10 cellular contexts compared by ENCODE assay signal in the genomic region with DNA sequence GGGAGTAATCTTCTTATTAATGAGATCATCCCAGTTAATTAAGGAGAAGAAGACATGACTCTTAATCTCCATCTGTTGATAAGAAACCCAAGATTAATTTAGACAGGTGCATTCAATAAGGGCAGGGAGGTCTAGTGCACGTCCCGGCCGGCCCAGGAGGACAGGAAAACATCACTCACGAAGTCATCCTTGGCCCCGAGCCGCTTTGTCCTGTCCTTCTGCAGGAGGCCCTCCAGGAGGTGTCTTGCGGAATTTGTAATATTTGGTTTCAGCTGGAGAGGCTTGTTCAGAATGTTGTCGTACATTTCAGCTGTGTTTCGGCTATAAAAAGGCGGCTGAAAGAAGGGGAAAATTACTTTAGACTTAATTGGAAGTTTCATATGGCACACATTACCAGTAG.
DNase-seq lines count a peak whose midpoint lies in the region; ATAC-seq and TF ChIP-seq lines count a peak whose summit lies in the region.
"Had no signal": no experiment of that assay in that cellular context is flagged by ENCODE, and none has a peak within 500 bp of the region (broad histone marks: within the 10 kb centered on the region; RNA-seq: fewer than 3 reads in every experiment).

No MANE protein-coding gene starts in this region.

- intact Hi-C loops in heart left ventricle (cut with DNase I) (loop anchor here in 9 of 10 donors (5.0 to 10.0 kb wide), 10 partner anchors 174 to 771 kb away; no protein-coding TSS in a partner anchor), Right ventricle myocardium inferior (cut with DNase I) (no loop called here), body of pancreas (cut with DNase I) (loop anchor here (5.0 kb wide), 1 partner anchor 471 kb away; no protein-coding TSS in a partner anchor), right lobe of liver (cut with DNase I) (loop anchor here in 1 of 2 donors (10.0 kb wide), 2 partner anchors 344 to 474 kb away; no protein-coding TSS in a partner anchor)

- H3K9me3 Mint-ChIP-seq in type B pancreatic cell: no peaks in the 10 kb centered on the region
- H3K9me3 Mint-ChIP-seq: IgD-negative memory B cell had no signal

- H3K9ac ChIP-seq in MM.1S (ENCODE audit: low read length): no peak overlapping the region

- TF ChIP-seq CTCF in heart left ventricle (IDR thresholded peaks at IDR 0.05) (no peak), body of pancreas (IDR thresholded peaks at IDR 0.05) (no peak), right lobe of liver (IDR thresholded peaks at IDR 0.05) (no peak), type B pancreatic cell (conservative IDR thresholded peaks at IDR 0.05) (no peak), MM.1S (IDR thresholded peaks at IDR 0.05; ENCODE audit: low read length) (no peak)

- peaks cover 37% of the 10 kb centered on the region for H3K4me1 Mint-ChIP-seq in type B pancreatic cell (ENCODE audit: unreplicated experiment)

- WGBS in heart left ventricle, 4 donors: 65 to 74% (median 71%) methylated on average over 10 of the region's 10 CpGs
- 6 to 34% methylated on average over 10 of the region's 10 CpGs for WGBS in body of pancreas, 2 donors
- 54% methylated on average over 9 of the region's 10 CpGs for WGBS in right lobe of liver (ENCODE audit: insufficient coverage, low coverage, low lambda C conversion rate, missing lambda C conversion rate)

- ATAC-seq in heart left ventricle: no peak
- no peak for ATAC-seq in Right ventricle myocardium inferior
- ATAC-seq in body of pancreas: no peak
- no peak for ATAC-seq in right lobe of liver
- no peak for ATAC-seq in HG03432 (IDR thresholded peaks at IDR 0.05; ENCODE audit: unreplicated experiment)

- H3K27ac ChIP-seq in heart left ventricle: peak overlapping the region in 8 of 12 donors; percentile 24 to 99 (median 97)
- peak overlapping the region in 3 of 4 donors; percentile 65 to 100 (median 99) for H3K27ac ChIP-seq in body of pancreas
- peak overlapping the region; percentile 10 to 76 (median 31) for H3K27ac ChIP-seq in right lobe of liver
- no peak overlapping the region for H3K27ac ChIP-seq in MM.1S (ENCODE audit: low read length)
- H3K27ac ChIP-seq: C4-2B had no signal

- no peak for DNase-seq in heart left ventricle
- no peak for DNase-seq in Right ventricle myocardium inferior (ENCODE audit: missing footprints)
- DNase-seq in body of pancreas: peak in 2 of 4 donors; percentile 34 to 36
- no peak for DNase-seq in right lobe of liver
- no peak for DNase-seq in type B pancreatic cell (ENCODE audit: extremely low spot score, unreplicated experiment)
- no peak for DNase-seq in MM.1S
- no peak for DNase-seq in NCI-H1092 treated with DMSO at 0.1 percent for 48 hours (lab: John Stamatoyannopoulos, UW)

- H3K36me3 Mint-ChIP-seq in type B pancreatic cell: peaks cover 35% of the 10 kb centered on the region

- H3K36me3 ChIP-seq in heart left ventricle: peaks cover 2 to 64% (median 59%) of the 10 kb centered on the region in 9 donors
- peaks cover 7 to 26% of the 10 kb centered on the region in 2 donors for H3K36me3 ChIP-seq in body of pancreas (replicated peaks in 1 of 2; ENCODE audit: insufficient read depth in 1 of 2, low read depth in 2 of 2)
- H3K36me3 ChIP-seq in right lobe of liver: peaks cover 10 to 52% (median 24%) of the 10 kb centered on the region in 4 donors
- H3K36me3 ChIP-seq in MM.1S (replicated peaks; ENCODE audit: insufficient read depth, low read length): peaks cover 29% of the 10 kb centered on the region

- H3K9me3 ChIP-seq in heart left ventricle (no peaks in the 10 kb centered on the region), body of pancreas (no peaks in the 10 kb centered on the region), right lobe of liver (no peaks in the 10 kb centered on the region), MM.1S (replicated peaks; ENCODE audit: insufficient read depth, low read length) (no peaks in the 10 kb centered on the region)

- peaks cover 27% of the 10 kb centered on the region for H3K27me3 Mint-ChIP-seq in type B pancreatic cell

- TF ChIP-seq POLR2A in heart left ventricle (IDR thresholded peaks at IDR 0.05): no peak
- TF ChIP-seq POLR2A in body of pancreas (IDR thresholded peaks at IDR 0.05): no peak
- no peak for TF ChIP-seq POLR2A in right lobe of liver (IDR thresholded peaks at IDR 0.05)

- H3K79me2 ChIP-seq in MM.1S (ENCODE audit: low read length): peaks cover 40% of the 10 kb centered on the region

- H3K27ac Mint-ChIP-seq in type B pancreatic cell: no peak overlapping the region

- H3K4me3 Mint-ChIP-seq in type B pancreatic cell: peak overlapping the region; percentile 95

- H3K4me1 ChIP-seq in heart left ventricle (peaks cover 0 to 47% (median 26%) of the 10 kb centered on the region in 12 donors), body of pancreas (peaks cover 52% of the 10 kb centered on the region), right lobe of liver (peaks cover 0 to 39% (median 18%) of the 10 kb centered on the region in 4 donors), MM.1S (ENCODE audit: low read length) (peaks cover 17% of the 10 kb centered on the region)

- H2AFZ ChIP-seq in MM.1S (ENCODE audit: low read length): no peak overlapping the region

- no peak overlapping the region for H3K4me2 ChIP-seq in MM.1S (ENCODE audit: low read depth, low read length)

- 0 out of 2 replicates have a peak, but pooled peaks cover 10% of the 10 kb centered on the region for H4K20me1 ChIP-seq in MM.1S (ENCODE audit: insufficient read depth, low read length)

- H3K27me3 ChIP-seq in heart left ventricle: no peaks in the 10 kb centered on the region
- no peaks in the 10 kb centered on the region for H3K27me3 ChIP-seq in body of pancreas
- H3K27me3 ChIP-seq in right lobe of liver: no peaks in the 10 kb centered on the region
- no peaks in the 10 kb centered on the region for H3K27me3 ChIP-seq in MM.1S (replicated peaks; ENCODE audit: insufficient read depth, low read length)

- no peaks in the 10 kb centered on the region for H3K9me2 ChIP-seq in MM.1S (replicated peaks; ENCODE audit: insufficient read depth, low read length)

- peaks cover 44% of the 10 kb centered on the region for H3F3A ChIP-seq in MM.1S (ENCODE audit: insufficient read depth, low read length)

- H3K4me3 ChIP-seq in heart left ventricle: peak overlapping the region in 11 of 12 donors; percentile 20 to 96 (median 77)
- H3K4me3 ChIP-seq in body of pancreas: peak overlapping the region in 1 of 2 donors; percentile 87
- peak overlapping the region; percentile 5 to 93 (median 83) for H3K4me3 ChIP-seq in right lobe of liver
- no peak overlapping the region for H3K4me3 ChIP-seq in MM.1S (ENCODE audit: low read length)
